Comparison of ENCODE assay signal across 22 cellular contexts in the genomic region with DNA sequence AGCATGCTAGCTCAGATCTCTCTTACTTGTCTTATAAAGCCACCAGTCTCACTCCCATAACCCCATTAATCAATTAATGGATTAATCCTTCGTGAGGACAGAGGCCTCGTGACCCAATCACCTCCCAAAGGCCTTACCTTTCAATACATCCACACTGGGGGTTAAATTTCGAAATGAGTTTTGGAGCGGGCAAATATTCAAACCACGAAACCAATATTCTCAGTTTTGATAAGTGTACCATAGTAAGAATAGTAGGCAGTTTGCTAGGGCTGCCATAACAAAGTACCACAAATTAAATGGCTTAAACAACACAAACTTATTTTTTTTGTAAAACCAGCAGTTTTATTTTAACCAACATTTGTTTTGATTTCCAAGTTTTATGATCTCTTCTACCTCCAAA. TPM values are rescaled to one million over a fixed set of nuclear protein-coding genes. Genes with fewer than 3 reads are reported as not detected.
DNase-seq lines count a peak whose midpoint lies in the region; ATAC-seq, FAIRE-seq and TF ChIP-seq lines count a peak whose summit lies in the region.
"Had no signal": no experiment of that assay in that cellular context is flagged by ENCODE, and none has a peak within 500 bp of the region (broad histone marks: within the 10 kb centered on the region; RNA-seq: fewer than 3 reads in every experiment).

No MANE protein-coding gene starts in this region.

- CTCF ChIA-PET in H1 (lab: Charles Lee; ENCODE audit: partially characterized antibody): no interaction called here

- DNase-seq in GM12892 (ENCODE audit: insufficient read length) (no peak), NCI-H82 (lab: John Stamatoyannopoulos, UW) (peak; percentile 85), H1 (ENCODE audit: low read depth in 1 of 2, low spot score in 2 of 2) (no peak), SJCRH30 (no peak), SIG-M5 (lab: John Stamatoyannopoulos, UW) (no peak), RKO (ENCODE audit: low spot score) (no peak)
- DNase-seq: ACHN; Caco-2; CD4-positive, alpha-beta T cell; DMS153; HCEC 1CT; MG63; NCI-H1417 treated with DMSO at 0.1 percent for 48 hours; NCI-H187; NCI-H2107; NCI-H69; NK-92 treated with Interleukin-12 subunit alpha and Interleukin-12 subunit beta, amount 100 ng/mL, for 24 hours had no signal

- H3K36me3 ChIP-seq in H1 (ENCODE audit: control insufficient read depth in 2 of 4, insufficient read depth in 4 of 4, low read length in 3 of 4) (peaks cover 0 to 8% (median 3%) of the 10 kb centered on the region in 4 experiments; a peak in 4 of 8 replicates), SJCRH30 (peaks cover 44% of the 10 kb centered on the region)

- H2BK15ac ChIP-seq in H1 (ENCODE audit: low read length): no peak overlapping the region

- H2BK120ac ChIP-seq in H1 (replicated peaks; ENCODE audit: low read depth, low read length): no peak overlapping the region

- H2AK5ac ChIP-seq in H1 (ENCODE audit: low read depth, low read length): no peak overlapping the region

- no peaks in the 10 kb centered on the region for H3K23me2 ChIP-seq in H1 (ENCODE audit: low read depth, low read length)

- no peak overlapping the region for H2BK20ac ChIP-seq in H1 (ENCODE audit: low read length)

- no peak overlapping the region for H4K8ac ChIP-seq in H1 (ENCODE audit: extremely low read depth, insufficient read depth, low read length)

- H3K27me3 ChIP-seq in H1 (replicated peaks in 1 of 4; ENCODE audit: control insufficient read depth in 3 of 4, extremely low read depth in 1 of 4, insufficient read depth in 3 of 4, low read length in 3 of 4) (no peaks in the 10 kb centered on the region), SJCRH30 (no peaks in the 10 kb centered on the region)
- H3K27me3 ChIP-seq: BLaER1, MG63, SJSA1 had no signal

- peaks cover 0 to 2% of the 10 kb centered on the region in 2 experiments for H4K20me1 ChIP-seq in H1 (replicated peaks in 1 of 2; ENCODE audit: control insufficient read depth in 1 of 2, insufficient read depth in 2 of 2, low read length in 2 of 2)

- no peak overlapping the region for H3K4me3 ChIP-seq in H1 (ENCODE audit: extremely low read depth in 1 of 4, insufficient read depth in 2 of 4, low read depth in 3 of 4, low read length in 4 of 4)
- no peak overlapping the region for H3K4me3 ChIP-seq in SJCRH30
- H3K4me3 ChIP-seq: BLaER1, GM23338, MG63, SJSA1 had no signal

- no peak overlapping the region for H4K5ac ChIP-seq in H1 (ENCODE audit: insufficient read length, low read depth, low read length)

- no peak overlapping the region for H3K4ac ChIP-seq in H1 (replicated peaks; ENCODE audit: insufficient read length, low read depth, low read length)

- H3K4me2 ChIP-seq in H1 (ENCODE audit: insufficient read depth in 1 of 2, low read depth in 2 of 2, low read length in 2 of 2): no peak overlapping the region
- H3K4me2 ChIP-seq: BLaER1, GM23338 had no signal

- H2BK5ac ChIP-seq in H1 (ENCODE audit: low read depth, low read length): no peak overlapping the region

- no peak overlapping the region for H4K91ac ChIP-seq in H1 (replicated peaks; ENCODE audit: insufficient read length, low read length)

- no peak overlapping the region for H3K9ac ChIP-seq in H1 (replicated peaks in 1 of 4; ENCODE audit: extremely low read depth in 1 of 4, low read depth in 3 of 4, low read length in 3 of 4)
- H3K9ac ChIP-seq: BLaER1 had no signal

- no peak overlapping the region for H3K18ac ChIP-seq in H1 (ENCODE audit: extremely low read depth, low read length)

- no peak overlapping the region for H2BK12ac ChIP-seq in H1 (ENCODE audit: low read depth, low read length)

- no peak for TF ChIP-seq POLR2A in GM12892 (IDR thresholded peaks at IDR 0.05; ENCODE audit: low read depth, low read length)
- TF ChIP-seq POLR2A in H1 (IDR thresholded peaks at IDR 0.05; ENCODE audit: control extremely low read depth in 1 of 2, low read depth in 2 of 2, low read length in 2 of 2): no peak

- no peak overlapping the region for H3K14ac ChIP-seq in H1 (ENCODE audit: insufficient read length)

- no peak for TF ChIP-seq RAD21 in H1 (IDR thresholded peaks at IDR 0.05 in 1 of 2, conservative IDR thresholded peaks at IDR 0.05 in 1 of 2; ENCODE audit: low read depth in 2 of 2, low read length in 2 of 2)

- H3K27ac ChIP-seq in H1 (ENCODE audit: low read depth, low read length): no peak overlapping the region
- H3K27ac ChIP-seq in SJCRH30: no peak overlapping the region
- H3K27ac ChIP-seq: BLaER1, SJSA1 had no signal

- H3K79me2 ChIP-seq in H1 (ENCODE audit: control insufficient read depth in 1 of 2, insufficient read depth in 2 of 2, low read length in 2 of 2): peaks cover 0 to 5% of the 10 kb centered on the region in 2 experiments; a peak in 1 of 4 replicates

- peaks cover 0 to 2% (median 0%) of the 10 kb centered on the region in 4 experiments; a peak in 1 of 7 replicates for H3K4me1 ChIP-seq in H1 (replicated peaks in 1 of 4; ENCODE audit: control insufficient read depth in 3 of 4, insufficient read depth in 4 of 4, low read length in 3 of 4)
- H3K4me1 ChIP-seq in SJCRH30: no peaks in the 10 kb centered on the region
- H3K4me1 ChIP-seq: BLaER1, Caco-2, SJSA1 had no signal

- no peak overlapping the region for H3K56ac ChIP-seq in H1 (replicated peaks; ENCODE audit: insufficient read length, low read depth, low read length)

- no peak for TF ChIP-seq CTCF in H1 (IDR thresholded peaks at IDR 0.05; ENCODE audit: control extremely low read depth in 1 of 3, insufficient read depth in 1 of 3, low read depth in 1 of 3, low read length in 3 of 3)

- H3K9me3 ChIP-seq in H1 (ENCODE audit: insufficient read depth in 2 of 2, low read depth in 1 of 2, low read length in 1 of 2) (no peaks in the 10 kb centered on the region), SJCRH30 (replicated peaks) (no peaks in the 10 kb centered on the region)
- H3K9me3 ChIP-seq: Caco-2, MG63, SJSA1 had no signal

- POLR2A ChIA-PET in H1 (lab: Charles Lee; ENCODE audit: partially characterized antibody): no interaction called here

- no peak for TF ChIP-seq EP300 in H1 (IDR thresholded peaks at IDR 0.05; ENCODE audit: borderline replicate concordance in 1 of 2, low read depth in 2 of 2, low read length in 2 of 2)

- H3K23ac ChIP-seq in H1 (ENCODE audit: insufficient read length): no peak overlapping the region

- peak; percentile 58 for ATAC-seq in GM19025 (IDR thresholded peaks at IDR 0.05; ENCODE audit: low read depth, unreplicated experiment)
- ATAC-seq: GM23338, Panc1 had no signal

- FAIRE-seq in GM12892 (lab: Jason Lieb, UNC): peak; percentile 63
- FAIRE-seq in H1 (lab: Jason Lieb, UNC): peak; percentile 52

- no peaks in the 10 kb centered on the region; the same call in 1 of the 2 replicates for H3K79me1 ChIP-seq in H1 (ENCODE audit: low read depth, low read length)

- no peak overlapping the region for H2AFZ ChIP-seq in H1 (ENCODE audit: low read length)
- H2AFZ ChIP-seq: GM23338 had no signal

- 92% methylated on average over 5 of the region's 5 CpGs; no CpG with 5 or more reads in 1 of the 2 experiments for WGBS in H1 (ENCODE audit: extremely low coverage in 1 of 2, insufficient coverage in 1 of 2, insufficient read length in 1 of 2, insufficient replicate concordance in 2 of 2, low coverage in 1 of 2, low lambda C conversion rate in 2 of 2, missing lambda C conversion rate in 1 of 2), 2 experiments

TF ChIP-seq in H1, 55 proteins besides CTCF, POLR2A, EP300 and RAD21 (continues in another document):
- TF ChIP-seq KDM4A (IDR thresholded peaks at IDR 0.05; ENCODE audit: low read depth, low read length, severe bottlenecking) (no peak), GTF2F1 (IDR thresholded peaks at IDR 0.05; ENCODE audit: borderline replicate concordance, low read depth, low read length) (no peak), MAFK (IDR thresholded peaks at IDR 0.05; ENCODE audit: low read depth, low read length) (no peak), RXRA (IDR thresholded peaks at IDR 0.05; ENCODE audit: insufficient read depth, low read depth, low read length) (no peak), POU5F1 (IDR thresholded peaks at IDR 0.05; ENCODE audit: low read depth, low read length) (no peak), NRF1 (IDR thresholded peaks at IDR 0.05; ENCODE audit: low read depth, low read length) (no peak), NANOG (IDR thresholded peaks at IDR 0.05; ENCODE audit: insufficient read depth, low read depth, low read length, poor library complexity, severe bottlenecking) (no peak), KDM1A (IDR thresholded peaks at IDR 0.05; ENCODE audit: borderline replicate concordance, low read length) (no peak), TCF12 (IDR thresholded peaks at IDR 0.05; ENCODE audit: low read depth, low read length) (no peak), PHF8 (conservative IDR thresholded peaks at IDR 0.05; ENCODE audit: low read depth, low read length) (no peak), CEBPB (IDR thresholded peaks at IDR 0.05; ENCODE audit: low read depth, low read length) (no peak), CHD2 (IDR thresholded peaks at IDR 0.05; ENCODE audit: low read length) (no peak), BRCA1 (IDR thresholded peaks at IDR 0.05; ENCODE audit: low read depth, low read length) (no peak), SIX5 (IDR thresholded peaks at IDR 0.05; ENCODE audit: low read depth, low read length) (no peak)

RNA-seq across cellular contexts. Expression of gene HIBCH, which starts 15.2 kb away (rescaled TPM):
- 26.6 TPM for polyA plus RNA-seq in GM12892 (2012; ENCODE audit: missing spikeins)
- 30.7 and 31.8 TPM in 2 replicates for total RNA-seq in H1 (2021; fragmentation: NEBNext Ultra II Directional; extraction: Animal tissue kit (Norgen Biotek cat#: 25700))
- polyA plus RNA-seq in H1 (2011; rRNA removed): 4.7 and 7.5 TPM in 2 replicates
- polyA plus RNA-seq in H1 (2011; cell fraction: cytosol; rRNA removed): 14.7 TPM
- 9.6 TPM for polyA plus RNA-seq in H1 (2011; cell fraction: nucleus; rRNA removed)
- 18.3 to 37.6 TPM (median 20.5 TPM) in 4 replicates for polyA plus RNA-seq in H1 (2012, experiment 1 of 2)
- 2.6 TPM for polyA plus RNA-seq in H1 (2012, experiment 2 of 2)
- 24.0 TPM for polyA plus RNA-seq in H1 (2013, experiment 1 of 2)
- 21.8 TPM for polyA plus RNA-seq in H1 (2013, experiment 2 of 2)
- polyA minus RNA-seq in H1 (2011; rRNA and poly(A)+ RNA removed): 16.2 and 16.7 TPM in 2 replicates
- 11.8 TPM for polyA minus RNA-seq in H1 (2011; cell fraction: cytosol; rRNA and poly(A)+ RNA removed)
- 44.2 TPM for polyA minus RNA-seq in H1 (2011; cell fraction: nucleus; rRNA and poly(A)+ RNA removed)
- total RNA-seq in SJCRH30 (2014; rRNA removed; shearing (Covaris generic)): 58.7 and 70.9 TPM in 2 replicates

RNA-seq across cellular contexts. Expression of gene INPP1, which starts 39.0 kb away (rescaled TPM):
- 10.7 TPM for polyA plus RNA-seq in GM12892 (2012; ENCODE audit: missing spikeins)
- 2.5 and 3.0 TPM in 2 replicates for total RNA-seq in H1 (2021; fragmentation: NEBNext Ultra II Directional; extraction: Animal tissue kit (Norgen Biotek cat#: 25700))
- polyA plus RNA-seq in H1 (2011; rRNA removed): 0.83 and 0.88 TPM in 2 replicates
- 0.93 TPM for polyA plus RNA-seq in H1 (2011; cell fraction: cytosol; rRNA removed)
- 1.1 TPM for polyA plus RNA-seq in H1 (2011; cell fraction: nucleus; rRNA removed)
- 1.6 to 3.0 TPM (median 2.2 TPM) in 4 replicates for polyA plus RNA-seq in H1 (2012, experiment 1 of 2)
- polyA plus RNA-seq in H1 (2012, experiment 2 of 2): 2.0 TPM
- polyA plus RNA-seq in H1 (2013, experiment 1 of 2): 2.5 TPM
- polyA plus RNA-seq in H1 (2013, experiment 2 of 2): 2.0 TPM
- 0.88 and 0.91 TPM in 2 replicates for polyA minus RNA-seq in H1 (2011; rRNA and poly(A)+ RNA removed)
- polyA minus RNA-seq in H1 (2011; cell fraction: cytosol; rRNA and poly(A)+ RNA removed): 1.4 TPM
- 2.0 TPM for polyA minus RNA-seq in H1 (2011; cell fraction: nucleus; rRNA and poly(A)+ RNA removed)
- 27.2 and 35.0 TPM in 2 replicates for total RNA-seq in SJCRH30 (2014; rRNA removed; shearing (Covaris generic))
